8 cellular contexts compared by ENCODE assay signal in the genomic region with DNA sequence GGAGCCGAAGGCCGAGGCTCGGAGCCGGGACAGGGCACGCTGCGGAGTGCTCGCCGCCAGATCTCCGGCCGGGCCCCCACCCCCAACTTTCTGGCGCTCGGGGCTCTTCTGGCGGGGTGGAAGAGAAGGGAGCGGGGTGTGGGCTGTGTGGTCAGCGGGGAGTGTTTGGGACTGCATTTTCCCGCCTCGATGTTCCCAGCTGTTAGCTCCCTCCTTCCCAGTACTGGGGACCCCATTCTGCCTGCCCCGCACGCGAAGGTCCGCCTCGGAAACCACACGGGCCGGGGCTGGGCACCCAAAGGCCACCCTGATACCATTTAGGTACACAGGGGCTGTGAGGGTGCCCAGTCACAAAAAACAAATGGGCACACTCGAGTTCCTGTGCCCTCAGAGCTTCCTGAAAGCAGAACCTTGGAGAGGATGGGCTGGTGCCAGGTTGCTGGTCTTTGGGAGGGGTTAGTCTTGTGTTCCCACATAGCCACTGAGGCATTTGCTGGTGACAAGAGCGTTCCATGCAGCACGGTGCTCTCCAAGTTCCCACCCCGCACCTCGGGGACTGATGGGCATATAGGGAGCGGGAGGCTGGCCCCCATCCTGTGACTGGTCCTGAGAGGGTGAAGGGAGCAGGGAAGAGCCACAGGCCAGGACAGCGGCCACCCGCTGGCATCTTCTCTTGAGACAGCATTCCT. TPM values are rescaled to one million over a fixed set of nuclear protein-coding genes. Genes with fewer than 3 reads are reported as not detected.
A peak's percentile ranks its signal among the peaks of the same experiment; 100 is the strongest.
DNase-seq lines count a peak whose midpoint lies in the region; ATAC-seq and TF ChIP-seq lines count a peak whose summit lies in the region.

No MANE protein-coding gene starts in this region.

- H3K36me3 ChIP-seq in A673 (ENCODE audit: insufficient read depth, low read length, poor library complexity, severe bottlenecking) (no peaks in the 10 kb centered on the region), H7 (replicated peaks; ENCODE audit: control insufficient read depth, insufficient read depth, low read length) (peaks cover 4% of the 10 kb centered on the region), iPS DF 6.9 (ENCODE audit: control insufficient read depth, insufficient read depth, low read length) (0 out of 2 replicates have a peak, but pooled peaks cover 4% of the 10 kb centered on the region), skeletal muscle satellite cell (ENCODE audit: insufficient read depth, low read length) (no peaks in the 10 kb centered on the region)

- H3K27me3 Mint-ChIP-seq in activated naive CD8-positive, alpha-beta T cell treated with anti-CD3 and anti-CD28 coated beads, Interleukin-2, amount 50 U/mL, for 24 hours, result peaks cover 29% of the 10 kb centered on the region

- no peaks in the 10 kb centered on the region for H3K9me3 ChIP-seq in A673 (ENCODE audit: low read depth, low read length, poor library complexity, severe bottlenecking)
- H3K9me3 ChIP-seq in iPS DF 6.9 (ENCODE audit: control insufficient read depth, insufficient read depth, low read length), result no peaks in the 10 kb centered on the region
- H3K9me3 ChIP-seq in skeletal muscle satellite cell (replicated peaks; ENCODE audit: low read length), result no peaks in the 10 kb centered on the region

- H3K4me3 Mint-ChIP-seq in activated naive CD8-positive, alpha-beta T cell treated with anti-CD3 and anti-CD28 coated beads, Interleukin-2, amount 50 U/mL, for 24 hours, result peak overlapping the region; percentile 67

- H3K27me3 ChIP-seq in A673 (replicated peaks; ENCODE audit: insufficient read depth, low read depth, low read length, poor library complexity) (no peaks in the 10 kb centered on the region), H7 (ENCODE audit: control insufficient read depth, insufficient read depth, low read length) (no peaks in the 10 kb centered on the region), iPS DF 6.9 (ENCODE audit: control insufficient read depth, insufficient read depth, low read length) (no peaks in the 10 kb centered on the region), skeletal muscle satellite cell (ENCODE audit: control insufficient read depth, insufficient read depth, low read length) (no peaks in the 10 kb centered on the region)

- POLR2A ChIA-PET in A673 (lab: Charles Lee; ENCODE audit: low non-redundant PET), result no interaction called here

- no peaks in the 10 kb centered on the region for H3K36me3 Mint-ChIP-seq in activated naive CD8-positive, alpha-beta T cell treated with anti-CD3 and anti-CD28 coated beads, Interleukin-2, amount 50 U/mL, for 24 hours (ENCODE audit: low read depth)

- TF ChIP-seq CTCF in A673 (conservative IDR thresholded peaks at IDR 0.05; ENCODE audit: low read depth, low read length), result no peak

- H3K9ac ChIP-seq in skeletal muscle satellite cell (ENCODE audit: low read depth, low read length), result peak overlapping the region; percentile 63

- CTCF ChIA-PET in A673 (lab: Charles Lee), result no interaction called here

- H3K27ac ChIP-seq in A673 (ENCODE audit: low read depth, low read length, poor library complexity, severe bottlenecking) (peak overlapping the region; percentile 64), iPS DF 6.9 (ENCODE audit: low read length) (no peak overlapping the region)

- H3K27ac Mint-ChIP-seq in activated naive CD8-positive, alpha-beta T cell treated with anti-CD3 and anti-CD28 coated beads, Interleukin-2, amount 50 U/mL, for 24 hours, result no peak overlapping the region

- intact Hi-C loops in A673 (cut with micrococcal nuclease; ENCODE audit: unreplicated experiment), result loop anchor here (10.0 kb wide), 1 partner anchor 345 kb away; no protein-coding TSS in a partner anchor

- H3K4me2 ChIP-seq in skeletal muscle satellite cell (ENCODE audit: low read length), result peak overlapping the region; percentile 95

- no CpG with 5 or more reads among the region's 32 CpGs for WGBS in iPS DF 6.9 (ENCODE audit: insufficient coverage, insufficient read length)

- no peak for ATAC-seq in activated naive CD8-positive, alpha-beta T cell treated with anti-CD3 and anti-CD28 coated beads, Interleukin-2, amount 50 U/mL, for 24 hours
- ATAC-seq in HG02840 (IDR thresholded peaks at IDR 0.05; ENCODE audit: low FRiP score, unreplicated experiment) (no peak), HG03354 (IDR thresholded peaks at IDR 0.05; ENCODE audit: poor library complexity, severe bottlenecking, unreplicated experiment) (no peak)

- no TSS peak for BruUV-seq in A673 (replicated peaks; lab: Mats Ljungman, UMichigan)

- peaks cover 18% of the 10 kb centered on the region for H3K4me1 Mint-ChIP-seq in activated naive CD8-positive, alpha-beta T cell treated with anti-CD3 and anti-CD28 coated beads, Interleukin-2, amount 50 U/mL, for 24 hours

- DNase-seq in A673 (ENCODE audit: low spot score), result peak; percentile 31
- peak; percentile 81 for DNase-seq in H7
- no peak for DNase-seq in activated naive CD8-positive, alpha-beta T cell treated with anti-CD3 and anti-CD28 coated beads, Interleukin-2, amount 50 U/mL, for 24 hours
- DNase-seq in iPS DF 6.9 (ENCODE audit: low read depth, low spot score), result no peak
- no peak for DNase-seq in GM19238 (ENCODE audit: insufficient read length, low spot score)

- H3K4me1 ChIP-seq in A673 (ENCODE audit: insufficient read depth, low read length, poor library complexity, severe bottlenecking) (peaks cover 15% of the 10 kb centered on the region), iPS DF 6.9 (ENCODE audit: control insufficient read depth, insufficient read depth, low read length) (peaks cover 24% of the 10 kb centered on the region), skeletal muscle satellite cell (ENCODE audit: control insufficient read depth, insufficient read depth, low read length) (peaks cover 33% of the 10 kb centered on the region)

- peak overlapping the region; percentile 68 for H3K4me3 ChIP-seq in A673 (ENCODE audit: low read depth, low read length, poor library complexity, severe bottlenecking)
- peak overlapping the region; percentile 78 for H3K4me3 ChIP-seq in H7 (ENCODE audit: insufficient read depth, low read depth, low read length)
- H3K4me3 ChIP-seq in iPS DF 6.9 (ENCODE audit: low read length), result peak overlapping the region; percentile 69
- H3K4me3 ChIP-seq in skeletal muscle satellite cell (ENCODE audit: low read length), result peak overlapping the region; percentile 73

- no peaks in the 10 kb centered on the region for H3K9me3 Mint-ChIP-seq in activated naive CD8-positive, alpha-beta T cell treated with anti-CD3 and anti-CD28 coated beads, Interleukin-2, amount 50 U/mL, for 24 hours

RNA-seq across cellular contexts. Expression of gene TYRO3, which starts 0.6 kb away (rescaled TPM):
- 26.0 and 32.5 TPM in 2 replicates for total RNA-seq in A673 (2021)
- 65.8 and 72.6 TPM in 2 replicates for total RNA-seq in H7 (2014; rRNA removed; shearing (Covaris generic))
- total RNA-seq in skeletal muscle satellite cell (2012; rRNA removed), result 5.3 and 5.9 TPM in 2 replicates

RNA-seq across cellular contexts. Expression of gene RPAP1, which starts 15.6 kb away (rescaled TPM):
- 68.7 and 69.8 TPM in 2 replicates for total RNA-seq in A673 (2021)
- 65.5 and 77.7 TPM in 2 replicates for total RNA-seq in H7 (2014; rRNA removed; shearing (Covaris generic))
- total RNA-seq in skeletal muscle satellite cell (2012; rRNA removed), result 14.4 and 16.2 TPM in 2 replicates

RNA-seq across cellular contexts. Expression of gene LTK, which starts 46.0 kb away (rescaled TPM):
- total RNA-seq in A673 (2021), result 3.8 and 5.4 TPM in 2 replicates
- 0.07 and 0.15 TPM in 2 replicates for total RNA-seq in H7 (2014; rRNA removed; shearing (Covaris generic))
- total RNA-seq in skeletal muscle satellite cell (2012; rRNA removed), result under 0.01 and 0.25 TPM in 2 replicates

Comparison
In these comparisons a context has a peak if more than half of its experiments do, and no peak if none do; other contexts are left out.
1. DNase-seq: peak in A673 (single experiment) and H7 (single experiment); none in activated naive CD8-positive, alpha-beta T cell treated with anti-CD3 and anti-CD28 coated beads, Interleukin-2, amount 50 U/mL, for 24 hours (single experiment), iPS DF 6.9 (single experiment) and GM19238 (single experiment).
2. Peak in every context shown above with its lines, with median percentiles within 50 percentile points of each other: H3K4me3 ChIP-seq.